Comparison of ENCODE assay signal across 8 cellular contexts in genomic region chr22:37051629-37052385, GRCh38. TPM values are rescaled to one million over a fixed set of nuclear protein-coding genes. Genes with fewer than 3 reads are reported as not detected.
DNase-seq lines count a peak whose midpoint lies in the region; ATAC-seq and TF ChIP-seq lines count a peak whose summit lies in the region.

Gene KCTD17 (plus strand): TSS chr22:37051742. CDS start chr22:37051761, 19 bp downstream.

- peak within 1 kb of the TSS in 3 of 5 donors; percentile 21 to 61 (median 56) for H3K9ac ChIP-seq in subcutaneous abdominal adipose tissue (ENCODE audit: low read length in 5 of 5)

- H3K4me1 ChIP-seq in SJCRH30 (peaks cover 9% of the 10 kb centered on the region; the same call in 1 of the 2 replicates), gastroesophageal sphincter (peaks cover 0 to 33% (median 9%) of the 10 kb centered on the region in 3 donors), neutrophil (ENCODE audit: control insufficient read depth in 1 of 2, insufficient read depth in 1 of 2, low read depth in 1 of 2, low read length in 1 of 2) (peaks cover 12 to 19% of the 10 kb centered on the region in 2 experiments), subcutaneous abdominal adipose tissue (ENCODE audit: control insufficient read depth in 5 of 5, insufficient read depth in 5 of 5, low read length in 5 of 5) (peaks cover 0 to 22% (median 14%) of the 10 kb centered on the region in 5 donors)

- DNase-seq in NCI-H2196 (lab: John Stamatoyannopoulos, UW; ENCODE audit: unreplicated experiment): peak; percentile 34
- DNase-seq in NCI-H2196 treated with DMSO at 0.1 percent for 48 hours (lab: John Stamatoyannopoulos, UW; ENCODE audit: unreplicated experiment): no peak
- peak; percentile 59 to 66 for DNase-seq in SJCRH30
- peak; percentile 14 to 66 (median 41) for DNase-seq in activated naive CD4-positive, alpha-beta T cell (lab: John Stamatoyannopoulos, UW)

- peak in 1 of 4 experiments; percentile 27 for TF ChIP-seq CTCF in gastroesophageal sphincter (IDR thresholded peaks at IDR 0.05)
- no peak for TF ChIP-seq CTCF in neutrophil (IDR thresholded peaks at IDR 0.05)

- peak; percentile 57 for ATAC-seq in HG03439 (IDR thresholded peaks at IDR 0.05; ENCODE audit: unreplicated experiment)
- peak; percentile 94 for ATAC-seq in gastroesophageal sphincter

- H3K27ac ChIP-seq in SJCRH30 (no peak within 1 kb of the TSS), gastroesophageal sphincter (peak within 1 kb of the TSS in 3 of 4 donors; percentile 11 to 65 (median 27)), neutrophil (no peak within 1 kb of the TSS), subcutaneous abdominal adipose tissue (ENCODE audit: low read depth, low read length) (no peak within 1 kb of the TSS)

- H3K9me3 ChIP-seq in SJCRH30 (replicated peaks): no peaks in the 10 kb centered on the region
- H3K9me3 ChIP-seq in gastroesophageal sphincter: no peaks in the 10 kb centered on the region
- H3K9me3 ChIP-seq in neutrophil: no peaks in the 10 kb centered on the region
- no peaks in the 10 kb centered on the region for H3K9me3 ChIP-seq in subcutaneous abdominal adipose tissue (ENCODE audit: control insufficient read depth in 5 of 5, low read length in 5 of 5)

- H3K36me3 ChIP-seq in SJCRH30 (no peaks in the 10 kb centered on the region), gastroesophageal sphincter (peaks cover 0 to 27% of the 10 kb centered on the region in 2 donors), neutrophil (no peaks in the 10 kb centered on the region), subcutaneous abdominal adipose tissue (ENCODE audit: control insufficient read depth in 5 of 5, insufficient read depth in 5 of 5, low read length in 5 of 5) (peaks cover 0 to 23% (median 9%) of the 10 kb centered on the region in 5 donors)

- H3K27me3 ChIP-seq in SJCRH30: no peaks in the 10 kb centered on the region; the same call in 1 of the 2 replicates
- H3K27me3 ChIP-seq in gastroesophageal sphincter: no peaks in the 10 kb centered on the region
- H3K27me3 ChIP-seq in neutrophil: peaks cover 49% of the 10 kb centered on the region
- peaks cover 0 to 15% (median 10%) of the 10 kb centered on the region in 5 donors for H3K27me3 ChIP-seq in subcutaneous abdominal adipose tissue (ENCODE audit: control insufficient read depth in 5 of 5, insufficient read depth in 4 of 5, low read length in 5 of 5)

- H3K4me3 ChIP-seq in SJCRH30: peak within 1 kb of the TSS; percentile 80
- peak within 1 kb of the TSS; percentile 65 to 88 for H3K4me3 ChIP-seq in gastroesophageal sphincter
- peak within 1 kb of the TSS; percentile 8 to 14 for H3K4me3 ChIP-seq in neutrophil (ENCODE audit: low read depth in 1 of 2, low read length in 1 of 2)
- H3K4me3 ChIP-seq in subcutaneous abdominal adipose tissue (ENCODE audit: low read depth in 1 of 5, low read length in 5 of 5): peak within 1 kb of the TSS in 4 of 5 donors; percentile 61 to 73 (median 66)

- peak; percentile 56 to 60 for TF ChIP-seq POLR2A in gastroesophageal sphincter (IDR thresholded peaks at IDR 0.05)

- WGBS in gastroesophageal sphincter (ENCODE audit: low coverage in 1 of 2), 2 donors: 17% methylated on average over 1 of the region's 76 CpGs; no CpG with 5 or more reads in 1 of the 2 donors

- no peak for TF ChIP-seq EP300 in gastroesophageal sphincter (IDR thresholded peaks at IDR 0.05)

RNA-seq across cellular contexts. Expression of gene KCTD17, which starts in this region (rescaled TPM):
- 12.5 and 14.1 TPM in 2 replicates for total RNA-seq in SJCRH30 (2014; rRNA removed; shearing (Covaris generic))
- 10 to 100 TPM; 23.3 to 33.2 (median 29.3) TPM for total RNA-seq in gastroesophageal sphincter

Comparison
In these comparisons a context has a peak if more than half of its experiments do, and no peak if none do; other contexts are left out.
1. H3K27ac ChIP-seq: peak in gastroesophageal sphincter (3 of 4); none in SJCRH30 (single experiment), neutrophil (single experiment) and subcutaneous abdominal adipose tissue (single experiment).
2. H3K4me3 ChIP-seq: peak in every context shown above with its lines; median percentile 80 in SJCRH30; 76 in gastroesophageal sphincter; 66 in subcutaneous abdominal adipose tissue; 11 in neutrophil.